Comparison of ENCODE assay signal across 9 cellular contexts in the genomic region with DNA sequence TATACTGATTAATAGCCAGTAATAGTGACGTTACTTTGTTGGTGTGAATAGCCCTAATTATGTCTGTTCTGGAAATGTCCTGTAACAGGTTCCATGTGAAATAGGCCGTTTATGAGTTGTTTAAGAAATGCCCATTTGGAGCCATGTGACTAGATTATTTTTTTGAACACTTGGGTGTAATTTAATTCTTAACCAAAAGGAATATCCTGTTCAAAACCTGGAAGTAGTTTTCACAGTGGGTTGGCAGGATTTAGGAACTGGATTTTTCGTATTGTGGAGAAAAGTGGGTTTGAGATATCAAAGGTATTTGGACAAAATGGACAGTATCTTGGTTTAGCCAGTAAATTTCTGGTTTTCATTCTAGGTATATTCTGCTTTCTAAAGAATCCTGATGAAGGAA. TPM values are rescaled to one million over a fixed set of nuclear protein-coding genes. Genes with fewer than 3 reads are reported as not detected.
DNase-seq lines count a peak whose midpoint lies in the region; ATAC-seq lines count a peak whose summit lies in the region.
"Had no signal": no experiment of that assay in that cellular context is flagged by ENCODE, and none has a peak within 500 bp of the region (broad histone marks: within the 10 kb centered on the region; RNA-seq: fewer than 3 reads in every experiment).

No MANE protein-coding gene starts in this region.

- peak; percentile 22 for DNase-seq in DMS 273 (lab: John Stamatoyannopoulos, UW; ENCODE audit: unreplicated experiment)
- no peak for DNase-seq in DMS 273 treated with DMSO at 0.1 percent for 48 hours (lab: John Stamatoyannopoulos, UW)
- no peak for DNase-seq in activated CD4-positive, alpha-beta memory T cell treated with anti-CD3 and anti-CD28 coated beads for 36 hours
- no peak for DNase-seq in inferior parietal cortex (ENCODE audit: extremely low spot score)
- no peak for DNase-seq in NCI-H1105 treated with DMSO at 0.1 percent for 48 hours (lab: John Stamatoyannopoulos, UW)
- no peak for DNase-seq in HPDE6-E6E7 (ENCODE audit: extremely low spot score)
- DNase-seq: 8988T had no signal

- ATAC-seq in stimulated activated memory B cell treated with anti-CD40 and anti-IgM and Interleukin-4, amounts not matched to agents 10 μg/mL and 1 μg/mL and 100 μg/mL, for 72 hours, result no peak

- H3K36me3 Mint-ChIP-seq in activated CD4-positive, alpha-beta memory T cell treated with anti-CD3 and anti-CD28 coated beads for 36 hours, result peaks cover 44% of the 10 kb centered on the region
- H3K36me3 Mint-ChIP-seq in stimulated activated memory B cell treated with anti-CD40 and anti-IgM and Interleukin-4, amounts not matched to agents 10 μg/mL and 1 μg/mL and 100 μg/mL, for 72 hours, result peaks cover 39% of the 10 kb centered on the region

- peak overlapping the region; percentile 96 for H3K4me3 ChIP-seq in iPS-18a (ENCODE audit: low read length)

- intact Hi-C loops in activated CD4-positive, alpha-beta memory T cell treated with anti-CD3 and anti-CD28 coated beads for 36 hours (cut with micrococcal nuclease), result loop anchor here (2.0 to 5.0 kb wide), 3 partner anchors 99 to 379 kb away; a partner anchor contains a TSS

- POLR2A ChIA-PET in activated CD4-positive, alpha-beta memory T cell treated with anti-CD3 and anti-CD28 coated beads for 36 hours (lab: Charles Lee), result interaction anchor here (2.4 kb wide), 1 partner anchor 52 kb away, joined by 15 read pairs; no protein-coding TSS in a partner anchor

- H3K4me1 ChIP-seq in iPS-18a (ENCODE audit: control insufficient read depth, low read depth, low read length), result peaks cover 5% of the 10 kb centered on the region

- no peaks in the 10 kb centered on the region for H3K27me3 ChIP-seq in iPS-18a (ENCODE audit: control insufficient read depth, insufficient read depth, low read length)

- peaks cover 15% of the 10 kb centered on the region for H3K9me3 Mint-ChIP-seq in activated CD4-positive, alpha-beta memory T cell treated with anti-CD3 and anti-CD28 coated beads for 36 hours
- peaks cover 8% of the 10 kb centered on the region for H3K9me3 Mint-ChIP-seq in stimulated activated memory B cell treated with anti-CD40 and anti-IgM and Interleukin-4, amounts not matched to agents 10 μg/mL and 1 μg/mL and 100 μg/mL, for 72 hours

- no peaks in the 10 kb centered on the region for H3K9me3 ChIP-seq in iPS-18a (ENCODE audit: control insufficient read depth, low read depth, low read length)

- peak overlapping the region; percentile 18 for H3K27ac Mint-ChIP-seq in activated CD4-positive, alpha-beta memory T cell treated with anti-CD3 and anti-CD28 coated beads for 36 hours
- H3K27ac Mint-ChIP-seq in stimulated activated memory B cell treated with anti-CD40 and anti-IgM and Interleukin-4, amounts not matched to agents 10 μg/mL and 1 μg/mL and 100 μg/mL, for 72 hours, result peak overlapping the region; percentile 94

- H3K36me3 ChIP-seq in iPS-18a (ENCODE audit: control insufficient read depth, low read depth, low read length), result peaks cover 8% of the 10 kb centered on the region

- no peaks in the 10 kb centered on the region for H3K27me3 Mint-ChIP-seq in activated CD4-positive, alpha-beta memory T cell treated with anti-CD3 and anti-CD28 coated beads for 36 hours
- no peaks in the 10 kb centered on the region for H3K27me3 Mint-ChIP-seq in stimulated activated memory B cell treated with anti-CD40 and anti-IgM and Interleukin-4, amounts not matched to agents 10 μg/mL and 1 μg/mL and 100 μg/mL, for 72 hours

- H3K4me3 Mint-ChIP-seq in activated CD4-positive, alpha-beta memory T cell treated with anti-CD3 and anti-CD28 coated beads for 36 hours, result peak overlapping the region; percentile 98
- peak overlapping the region; percentile 93 for H3K4me3 Mint-ChIP-seq in stimulated activated memory B cell treated with anti-CD40 and anti-IgM and Interleukin-4, amounts not matched to agents 10 μg/mL and 1 μg/mL and 100 μg/mL, for 72 hours

- CTCF ChIA-PET in activated CD4-positive, alpha-beta memory T cell treated with anti-CD3 and anti-CD28 coated beads for 36 hours (lab: Charles Lee), result no interaction called here

- peak overlapping the region; percentile 44 for H3K27ac ChIP-seq in iPS-18a (ENCODE audit: low read length)

- peaks cover 40% of the 10 kb centered on the region for H3K4me1 Mint-ChIP-seq in activated CD4-positive, alpha-beta memory T cell treated with anti-CD3 and anti-CD28 coated beads for 36 hours (ENCODE audit: low read depth)
- H3K4me1 Mint-ChIP-seq in stimulated activated memory B cell treated with anti-CD40 and anti-IgM and Interleukin-4, amounts not matched to agents 10 μg/mL and 1 μg/mL and 100 μg/mL, for 72 hours, result peaks cover 52% of the 10 kb centered on the region

- H3K9ac ChIP-seq in iPS-18a (ENCODE audit: low read length), result peak overlapping the region; percentile 89

RNA-seq across cellular contexts. Expression of a gene that starts 1.3 kb away (rescaled TPM):
- total RNA-seq in activated CD4-positive, alpha-beta memory T cell treated with anti-CD3 and anti-CD28 coated beads for 36 hours, result 10 to 100 TPM; 75.9 to 76.8 TPM
